In genomic region chr2:157837851-157838441, GRCh38 we compare ENCODE assay signal across 7 cellular contexts. TPM values are rescaled to one million over a fixed set of nuclear protein-coding genes. Genes with fewer than 3 reads are reported as not detected.
DNase-seq lines count a peak whose midpoint lies in the region; ATAC-seq, FAIRE-seq and TF ChIP-seq lines count a peak whose summit lies in the region.

No MANE protein-coding gene starts in this region.

- FAIRE-seq in HTR-8/SVneo (lab: Jason Lieb, UNC): no peak

- H3K9me3 Mint-ChIP-seq in progenitor cell of endocrine pancreas (ENCODE audit: low read depth): no peaks in the 10 kb centered on the region
- H3K9me3 Mint-ChIP-seq in CD8-positive, alpha-beta T cell: no peaks in the 10 kb centered on the region

- peak overlapping the region; percentile 89 for H3K4ac ChIP-seq in IMR-90 (ENCODE audit: low read depth, low read length)

- H4K91ac ChIP-seq in IMR-90 (ENCODE audit: insufficient read depth, low read depth, low read length): peak overlapping the region; percentile 73

- peaks cover 36% of the 10 kb centered on the region for H3K9me1 ChIP-seq in IMR-90 (ENCODE audit: insufficient read depth, low read length)

- H2AK5ac ChIP-seq in IMR-90 (ENCODE audit: low read depth, low read length): peak overlapping the region; percentile 79; the same call in 1 of the 2 replicates

- H3K4me3 Mint-ChIP-seq in progenitor cell of endocrine pancreas (ENCODE audit: low read depth): peak overlapping the region; percentile 56
- H3K4me3 Mint-ChIP-seq in CD8-positive, alpha-beta T cell: no peak overlapping the region

- BruUV-seq in IMR-90 (replicated peaks; lab: Mats Ljungman, UMichigan): no TSS peak

- H3K27me3 ChIP-seq in IMR-90 (ENCODE audit: control insufficient read depth, insufficient read depth, low read length): no peaks in the 10 kb centered on the region
- H3K27me3 ChIP-seq in CD8-positive, alpha-beta T cell (ENCODE audit: insufficient read depth, low read length): no peaks in the 10 kb centered on the region

- H3K14ac ChIP-seq in IMR-90 (replicated peaks; ENCODE audit: low read depth, low read length): peak overlapping the region; percentile 77

- H3K27me3 Mint-ChIP-seq in progenitor cell of endocrine pancreas: no peaks in the 10 kb centered on the region
- no peaks in the 10 kb centered on the region for H3K27me3 Mint-ChIP-seq in CD8-positive, alpha-beta T cell (ENCODE audit: low read depth)

- H3K9me3 ChIP-seq in IMR-90 (ENCODE audit: control insufficient read depth, insufficient read depth, low read length): no peaks in the 10 kb centered on the region
- no peaks in the 10 kb centered on the region for H3K9me3 ChIP-seq in CD8-positive, alpha-beta T cell (ENCODE audit: low read length)

- no peaks in the 10 kb centered on the region for H3K36me3 Mint-ChIP-seq in progenitor cell of endocrine pancreas (ENCODE audit: insufficient read depth)
- peaks cover 4% of the 10 kb centered on the region for H3K36me3 Mint-ChIP-seq in CD8-positive, alpha-beta T cell

- intact Hi-C loops in IMR-90 (cut with micrococcal nuclease): loop anchor here (2.0 kb wide), 1 partner anchor 17 kb away; no protein-coding TSS in a partner anchor
- intact Hi-C loops in CD8-positive, alpha-beta T cell (cut with DNase I, micrococcal nuclease): loop anchor here in 1 of 2 experiments (5.0 kb wide), 1 partner anchor 54 kb away; no protein-coding TSS in a partner anchor

- peak overlapping the region; percentile 98 for H3K23ac ChIP-seq in IMR-90 (ENCODE audit: low read depth, low read length)

- ATAC-seq in IMR-90 (ENCODE audit: low read depth): peak; percentile 50
- ATAC-seq in CD8-positive, alpha-beta T cell: no peak

- TF ChIP-seq POLR2A in IMR-90 (IDR thresholded peaks at IDR 0.05; ENCODE audit: low read depth, low read length): no peak

- TF ChIP-seq CTCF in IMR-90 (conservative IDR thresholded peaks at IDR 0.05; ENCODE audit: low read depth, low read length) (no peak), RWPE1 (conservative IDR thresholded peaks at IDR 0.05; ENCODE audit: low read depth) (no peak), foreskin fibroblast (IDR thresholded peaks at IDR 0.05; ENCODE audit: low read depth, low read length) (no peak), progenitor cell of endocrine pancreas (IDR thresholded peaks at IDR 0.05; ENCODE audit: unreplicated experiment) (no peak)
- no peak for TF ChIP-seq CTCF in CD8-positive, alpha-beta T cell (IDR thresholded peaks at IDR 0.05)

- CTCF ChIA-PET in IMR-90 (lab: Yijun Ruan, JAX) (interaction anchor here (0.6 to 1.1 kb wide), 2 partner anchors 31 kb away, joined by 3 to 5 read pairs; no protein-coding TSS in a partner anchor), RWPE1 (lab: Yijun Ruan, JAX) (interaction anchor here (0.6 kb wide), 1 partner anchor 887 kb away, joined by 5 read pairs; no protein-coding TSS in a partner anchor)
- CTCF ChIA-PET in CD8-positive, alpha-beta T cell (lab: Charles Lee): no interaction called here

- peak; percentile 67 for DNase-seq in IMR-90
- no peak for DNase-seq in RWPE1 (ENCODE audit: low spot score)
- DNase-seq in foreskin fibroblast: peak in 1 of 2 donors; percentile 41
- no peak for DNase-seq in progenitor cell of endocrine pancreas (ENCODE audit: low spot score, unreplicated experiment)
- DNase-seq in HTR-8/SVneo (ENCODE audit: insufficient read length, low spot score): no peak
- DNase-seq in activated gamma-delta T cell (lab: John Stamatoyannopoulos, UW): no peak
- no peak for DNase-seq in CD8-positive, alpha-beta T cell

- H2BK15ac ChIP-seq in IMR-90 (ENCODE audit: low read depth, low read length): peak overlapping the region; percentile 58

- peak overlapping the region; percentile 84 for H3K9ac ChIP-seq in IMR-90 (ENCODE audit: low read depth, low read length)

- H4K8ac ChIP-seq in IMR-90 (ENCODE audit: low read depth in 2 of 2, low read length in 2 of 2): peak overlapping the region; percentile 65 to 92

- H2BK20ac ChIP-seq in IMR-90 (ENCODE audit: low read depth, low read length): peak overlapping the region; percentile 64

- peaks cover 42 to 72% of the 10 kb centered on the region in 2 experiments for H3K79me1 ChIP-seq in IMR-90 (ENCODE audit: low read depth in 1 of 2, low read length in 2 of 2)

- H3K27ac Mint-ChIP-seq in progenitor cell of endocrine pancreas: peak overlapping the region; percentile 94
- H3K27ac Mint-ChIP-seq in CD8-positive, alpha-beta T cell: no peak overlapping the region

- H4K5ac ChIP-seq in IMR-90 (ENCODE audit: low read depth, low read length): peak overlapping the region; percentile 88

- H2AFZ ChIP-seq in IMR-90 (replicated peaks; ENCODE audit: low read length, poor library complexity): peak overlapping the region; percentile 81

- POLR2A ChIA-PET in IMR-90 (lab: Charles Lee; ENCODE audit: unreplicated experiment): no interaction called here
- POLR2A ChIA-PET in RWPE1 (lab: Yijun Ruan, JAX; ENCODE audit: low non-redundant PET): interaction anchor here (1.1 kb wide), 1 partner anchor 38 kb away, joined by 3 read pairs; the partner anchor contains the start of gene ACVR1
- POLR2A ChIA-PET in CD8-positive, alpha-beta T cell (lab: Charles Lee): no interaction called here

- H2BK5ac ChIP-seq in IMR-90 (ENCODE audit: low read depth, low read length, poor library complexity, severe bottlenecking): peak overlapping the region; percentile 89

- in situ Hi-C loops in IMR-90 (cut with MboI; ENCODE audit: low sequenced_read_pairs): no loop called here

- H3K4me3 ChIP-seq in IMR-90 (ENCODE audit: insufficient read depth, low read depth, low read length) (peak overlapping the region; percentile 42), foreskin fibroblast (ENCODE audit: low read depth in 1 of 2, low read length in 2 of 2) (peak overlapping the region; percentile 23 to 63)
- H3K4me3 ChIP-seq in CD8-positive, alpha-beta T cell (ENCODE audit: low read depth, low read length): no peak overlapping the region

- H2AK9ac ChIP-seq in IMR-90 (replicated peaks; ENCODE audit: low read depth, low read length, poor library complexity): peak overlapping the region; percentile 83

- 14% methylated on average over 2 of the region's 13 CpGs; no CpG with 5 or more reads in 1 of the 2 experiments for WGBS in IMR-90 (ENCODE audit: extremely low coverage in 2 of 2, insufficient read length in 1 of 2), 2 experiments

- dilution Hi-C loops in IMR-90 (cut with HindIII; ENCODE audit: low sequenced_read_pairs, unreplicated experiment): no loop called here

- H3K56ac ChIP-seq in IMR-90 (ENCODE audit: extremely low read depth, insufficient read depth, low read length): peak overlapping the region; percentile 90

- H3K4me2 ChIP-seq in IMR-90 (ENCODE audit: low read depth, low read length): peak overlapping the region; percentile 93

- 0 out of 2 replicates have a peak, but pooled peaks cover 1% of the 10 kb centered on the region for H3K36me3 ChIP-seq in IMR-90 (ENCODE audit: control insufficient read depth, insufficient read depth, low read length)
- no peaks in the 10 kb centered on the region for H3K36me3 ChIP-seq in CD8-positive, alpha-beta T cell (ENCODE audit: insufficient read depth, low read length)

- H3K18ac ChIP-seq in IMR-90 (ENCODE audit: low read depth, low read length): peak overlapping the region; percentile 73

- H3K4me1 ChIP-seq in IMR-90 (ENCODE audit: control insufficient read depth, insufficient read depth, low read length): peaks cover 23% of the 10 kb centered on the region
- H3K4me1 ChIP-seq in CD8-positive, alpha-beta T cell (ENCODE audit: insufficient read depth, low read length): peaks cover 18% of the 10 kb centered on the region

- H2BK120ac ChIP-seq in IMR-90 (ENCODE audit: low read depth, low read length): peak overlapping the region; percentile 84

- peaks cover 17% of the 10 kb centered on the region for H4K20me1 ChIP-seq in IMR-90 (ENCODE audit: insufficient read depth, low read length)

- H3K4me1 Mint-ChIP-seq in progenitor cell of endocrine pancreas (ENCODE audit: low read depth): peaks cover 59% of the 10 kb centered on the region
- H3K4me1 Mint-ChIP-seq in CD8-positive, alpha-beta T cell (ENCODE audit: low read depth): peaks cover 39% of the 10 kb centered on the region

- no peak for TF ChIP-seq RAD21 in IMR-90 (IDR thresholded peaks at IDR 0.05; ENCODE audit: low read length)

- peak overlapping the region; percentile 98 for H3K27ac ChIP-seq in IMR-90 (ENCODE audit: insufficient read depth, low read length)
- H3K27ac ChIP-seq in RWPE1: peak overlapping the region; percentile 80
- H3K27ac ChIP-seq in CD8-positive, alpha-beta T cell (ENCODE audit: low read depth, low read length): no peak overlapping the region

TF ChIP-seq in IMR-90, 13 proteins besides CTCF, POLR2A, EP300 and RAD21:
- TF ChIP-seq MAFK (IDR thresholded peaks at IDR 0.05; ENCODE audit: low read depth, low read length) (no peak), CEBPB (IDR thresholded peaks at IDR 0.05; ENCODE audit: low read depth, low read length) (no peak), ELK1 (IDR thresholded peaks at IDR 0.05; ENCODE audit: borderline replicate concordance, low read depth, low read length) (no peak), RCOR1 (IDR thresholded peaks at IDR 0.05; ENCODE audit: insufficient replicate concordance, low read length) (no peak)

RNA-seq across cellular contexts. Expression of gene ACVR1, which starts 38.2 kb away (rescaled TPM):
- total RNA-seq in IMR-90 (2012; rRNA removed) (21.1 and 24.2 TPM in 2 replicates), progenitor cell of endocrine pancreas (23.7 and 24.3 TPM in 2 replicates)
- polyA plus RNA-seq in IMR-90 (2012; rRNA removed): 32.0 and 40.8 TPM in 2 replicates
- 24.3 and 50.9 TPM in 2 replicates for polyA plus RNA-seq in IMR-90 (2012; cell fraction: cytosol; rRNA removed)
- 13.1 and 33.6 TPM in 2 replicates for polyA plus RNA-seq in IMR-90 (2012; cell fraction: nucleus; rRNA removed; ENCODE audit: low replicate concordance)
- 1 to 10 TPM; 7.0 to 8.3 TPM for total RNA-seq in CD8-positive, alpha-beta T cell
